ENCODE assay signal across 18 cellular contexts in genomic region chr7:102610996-102611685, GRCh38. TPM values are rescaled to one million over a fixed set of nuclear protein-coding genes. Genes with fewer than 3 reads are reported as not detected.
DNase-seq lines count a peak whose midpoint lies in the region; ATAC-seq, FAIRE-seq and TF ChIP-seq lines count a peak whose summit lies in the region.
"Not testable (repeated sequence)": the region's sequence is repeated elsewhere in the genome, so short reads cannot be mapped to it uniquely, and the experiment has no call there.
"Had no signal": no experiment of that assay in that cellular context is flagged by ENCODE, and none has a peak within 500 bp of the region (broad histone marks: within the 10 kb centered on the region; RNA-seq: fewer than 3 reads in every experiment).

No MANE protein-coding gene starts in this region.

- not testable (repeated sequence) for H3K4me3 ChIP-seq in heart left ventricle, pancreas

- peak; percentile 43 for FAIRE-seq in GM12891 (lab: Jason Lieb, UNC)
- not testable (repeated sequence) for FAIRE-seq in pancreas (lab: Jason Lieb, UNC)

- H3K36me3 Mint-ChIP-seq in activated CD8-positive, alpha-beta T cell treated with anti-CD3 and anti-CD28 coated beads for 36 hours (ENCODE audit: low read depth), result not testable (repeated sequence)

- WGBS in heart left ventricle, 4 donors, result no CpG with 5 or more reads among the region's 30 CpGs
- WGBS in pancreas, 2 donors, result no CpG with 5 or more reads among the region's 30 CpGs

- H3K4me1 ChIP-seq in heart left ventricle, pancreas: not testable (repeated sequence)

- not testable (repeated sequence) for H3K4me3 Mint-ChIP-seq in activated CD8-positive, alpha-beta T cell treated with anti-CD3 and anti-CD28 coated beads for 36 hours

- TF ChIP-seq POLR2A in GM12891 (IDR thresholded peaks at IDR 0.05; ENCODE audit: low read depth, low read length); heart left ventricle (IDR thresholded peaks at IDR 0.05): not testable (repeated sequence)

- not testable (repeated sequence) for DNase-seq in GM12891 (ENCODE audit: insufficient read length, low spot score); activated CD8-positive, alpha-beta T cell treated with anti-CD3 and anti-CD28 coated beads for 36 hours; heart left ventricle; pancreas

- POLR2A ChIA-PET in activated CD8-positive, alpha-beta T cell treated with anti-CD3 and anti-CD28 coated beads for 36 hours (lab: Charles Lee), result not testable (repeated sequence)

- not testable (repeated sequence) for H3K27me3 Mint-ChIP-seq in activated CD8-positive, alpha-beta T cell treated with anti-CD3 and anti-CD28 coated beads for 36 hours

- CTCF ChIA-PET in activated CD8-positive, alpha-beta T cell treated with anti-CD3 and anti-CD28 coated beads for 36 hours (lab: Charles Lee), result not testable (repeated sequence)

- not testable (repeated sequence) for H3K27ac ChIP-seq in heart left ventricle, pancreas

- intact Hi-C loops in activated CD8-positive, alpha-beta T cell treated with anti-CD3 and anti-CD28 coated beads for 36 hours (cut with micrococcal nuclease); heart left ventricle (cut with DNase I); pancreas (cut with DNase I): not testable (repeated sequence)

- peak; percentile 35 for ATAC-seq in GM19328 (IDR thresholded peaks at IDR 0.05; ENCODE audit: unreplicated experiment)
- ATAC-seq in GM21723 (IDR thresholded peaks at IDR 0.05; ENCODE audit: unreplicated experiment), result peak; percentile 32
- ATAC-seq in HG02938 (IDR thresholded peaks at IDR 0.05; ENCODE audit: unreplicated experiment), result peak; percentile 36
- peak; percentile 41 for ATAC-seq in HG03432 (IDR thresholded peaks at IDR 0.05; ENCODE audit: unreplicated experiment)
- peak; percentile 72 for ATAC-seq in activated CD8-positive, alpha-beta T cell treated with anti-CD3 and anti-CD28 coated beads for 36 hours
- peak; percentile 62 to 83 (median 73) for ATAC-seq in heart left ventricle
- ATAC-seq in pancreas, result peak; percentile 25 to 70 (median 55)

- not testable (repeated sequence) for H3K9me3 ChIP-seq in heart left ventricle, pancreas

- H3K27ac Mint-ChIP-seq in activated CD8-positive, alpha-beta T cell treated with anti-CD3 and anti-CD28 coated beads for 36 hours, result not testable (repeated sequence)

- H3K27me3 ChIP-seq in heart left ventricle, pancreas: not testable (repeated sequence)

- H3K9me3 Mint-ChIP-seq in activated CD8-positive, alpha-beta T cell treated with anti-CD3 and anti-CD28 coated beads for 36 hours, result not testable (repeated sequence)

- not testable (repeated sequence) for TF ChIP-seq CTCF in activated CD8-positive, alpha-beta T cell treated with anti-CD3 and anti-CD28 coated beads for 36 hours (IDR thresholded peaks at IDR 0.05); heart left ventricle (IDR thresholded peaks at IDR 0.05); pancreas (IDR thresholded peaks at IDR 0.05)

- H3K36me3 ChIP-seq in heart left ventricle, pancreas: not testable (repeated sequence)

- H3K4me1 Mint-ChIP-seq in activated CD8-positive, alpha-beta T cell treated with anti-CD3 and anti-CD28 coated beads for 36 hours (ENCODE audit: low read depth), result not testable (repeated sequence)

RNA-seq across cellular contexts. Expression of gene RASA4, which starts 5.4 kb away (rescaled TPM):
- polyA plus RNA-seq in GM12891 (2012; ENCODE audit: low read depth, missing spikeins), result 28.2 TPM
- 10 to 100 TPM; 92.6 to 95.1 TPM for total RNA-seq in activated CD8-positive, alpha-beta T cell treated with anti-CD3 and anti-CD28 coated beads for 36 hours
- total RNA-seq in heart left ventricle (100 to 1,000 TPM in 1 of 9 donors, 10 to 100 TPM in 5, 1 to 10 TPM in 3; 6.3 to 106 (median 14.9) TPM), pancreas (10 to 100 TPM in 5 of 6 donors, 1 to 10 TPM in 1; 8.7 to 33.8 (median 18.1) TPM)
- polyA plus RNA-seq in heart left ventricle (1 to 10 TPM; 8.1 to 9.4 TPM), pancreas (100 to 1,000 TPM in 1 of 2 donors, 10 to 100 TPM in 1; 60.8 to 128 TPM)

RNA-seq across cellular contexts. Expression of gene UPK3BL1, which starts 31.4 kb away (rescaled TPM):
- 21.7 TPM for polyA plus RNA-seq in GM12891 (2012; ENCODE audit: low read depth, missing spikeins)
- total RNA-seq in activated CD8-positive, alpha-beta T cell treated with anti-CD3 and anti-CD28 coated beads for 36 hours, result 10 to 100 TPM; 23.8 to 27.8 TPM
- total RNA-seq in heart left ventricle, result 10 to 100 TPM in 7 of 9 donors, 1 to 10 TPM in 2; 6.0 to 29.2 (median 12.8) TPM
- 10 to 100 TPM in 1 of 2 donors, 1 to 10 TPM in 1; 8.3 to 30.9 TPM for polyA plus RNA-seq in heart left ventricle
- 10 to 100 TPM in 2 of 6 donors, 1 to 10 TPM in 4; 2.9 to 11.8 (median 5.5) TPM for total RNA-seq in pancreas
- polyA plus RNA-seq in pancreas, result 100 to 1,000 TPM in 1 of 2 donors, 10 to 100 TPM in 1; 72.2 to 168 TPM

RNA-seq across cellular contexts. Expression of gene POLR2J3, which starts 38.8 kb away (rescaled TPM):
- 36.7 TPM for polyA plus RNA-seq in GM12891 (2012; ENCODE audit: low read depth, missing spikeins)
- total RNA-seq in activated CD8-positive, alpha-beta T cell treated with anti-CD3 and anti-CD28 coated beads for 36 hours, result 10 to 100 TPM; 38.0 to 40.5 TPM
- total RNA-seq in heart left ventricle (10 to 100 TPM in 6 of 9 donors, 1 to 10 TPM in 3; 4.8 to 32.9 (median 12.0) TPM), pancreas (10 to 100 TPM in 5 of 6 donors, 1 to 10 TPM in 1; 8.3 to 18.8 (median 11.9) TPM)
- polyA plus RNA-seq in heart left ventricle (10 to 100 TPM; 31.7 to 67.7 TPM), pancreas (100 to 1,000 TPM in 1 of 2 donors, 10 to 100 TPM in 1; 49.5 to 116 TPM)

RNA-seq across cellular contexts. Expression of gene SPDYE2B, which starts 39.0 kb away (rescaled TPM):
- 0.12 TPM for polyA plus RNA-seq in GM12891 (2012; ENCODE audit: low read depth, missing spikeins)
- total RNA-seq in activated CD8-positive, alpha-beta T cell treated with anti-CD3 and anti-CD28 coated beads for 36 hours, result not detected
- not detected for total RNA-seq in heart left ventricle
- not detected for polyA plus RNA-seq in heart left ventricle
- not detected for total RNA-seq in pancreas
- polyA plus RNA-seq in pancreas, result not detected
- total RNA-seq: CD8-positive, alpha-beta memory T cell; chondrocyte; fibroblast of villous mesenchyme; HFFc6; liver; M059J; prostate gland; RPMI7951; stomach; vagina had no signal
- polyA plus RNA-seq: stomach had no signal
